ENCODE assay signal across 1 cellular context in genomic region chr12:62827042-62827441, GRCh38.
TF ChIP-seq lines count a peak whose summit lies in the region.

No MANE protein-coding gene starts in this region.

TF ChIP-seq in H1, 55 proteins besides CTCF, POLR2A, EP300 and RAD21 (continued from another document):
- TF ChIP-seq CBX5 (IDR thresholded peaks at IDR 0.05; ENCODE audit: low read depth, low read length) (no peak), KDM1A (IDR thresholded peaks at IDR 0.05; ENCODE audit: borderline replicate concordance, low read length) (no peak), CTBP2 (IDR thresholded peaks at IDR 0.05; ENCODE audit: borderline replicate concordance, insufficient read depth, insufficient read length, low read length) (no peak), RNF2 (IDR thresholded peaks at IDR 0.05; ENCODE audit: borderline replicate concordance, low read depth, low read length, missing control alignments, poor library complexity, severe bottlenecking) (no peak), TAF7 (optimal IDR thresholded peaks at IDR 0.05; ENCODE audit: borderline replicate concordance, low read depth, low read length) (no peak), JUN (IDR thresholded peaks at IDR 0.05; ENCODE audit: low read depth, low read length) (no peak), CHD2 (IDR thresholded peaks at IDR 0.05; ENCODE audit: low read length) (no peak)
